Comparison of ENCODE assay signal across 16 cellular contexts in genomic region chr3:143612541-143612940, GRCh38.
A peak's percentile ranks its signal among the peaks of the same experiment; 100 is the strongest.
DNase-seq lines count a peak whose midpoint lies in the region; ATAC-seq, FAIRE-seq and TF ChIP-seq lines count a peak whose summit lies in the region.
"Had no signal": no experiment of that assay in that cellular context is flagged by ENCODE, and none has a peak within 500 bp of the region (broad histone marks: within the 10 kb centered on the region; RNA-seq: fewer than 3 reads in every experiment).

No MANE protein-coding gene starts in this region.

- no peak overlapping the region for H3K14ac ChIP-seq in trophoblast cell (ENCODE audit: low read length)

- no peak overlapping the region for H3K4ac ChIP-seq in trophoblast cell (ENCODE audit: low read depth, low read length)

- peak overlapping the region; percentile 41 for H2AFZ ChIP-seq in trophoblast cell (ENCODE audit: insufficient read depth, low read length, poor library complexity)
- H2AFZ ChIP-seq: GM23338 had no signal

- no peak overlapping the region for H2BK12ac ChIP-seq in trophoblast cell (ENCODE audit: low read length)

- H4K8ac ChIP-seq in trophoblast cell (ENCODE audit: low read depth, low read length), result no peak overlapping the region

- no peak overlapping the region for H3K23ac ChIP-seq in trophoblast cell (ENCODE audit: low read length)

- no peak for TF ChIP-seq POLR2A in uterus (IDR thresholded peaks at IDR 0.05)

- no peak overlapping the region for H3K9ac ChIP-seq in trophoblast cell (ENCODE audit: low read length)

- H3K4me3 ChIP-seq in RWPE2 (ENCODE audit: severe bottlenecking) (no peak overlapping the region), bronchial epithelial cell (ENCODE audit: low read depth, low read length) (no peak overlapping the region), trophoblast cell (ENCODE audit: low read depth, low read length) (no peak overlapping the region), uterus (no peak overlapping the region)
- H3K4me3 ChIP-seq: GM23338 had no signal

- DNase-seq in RWPE2 (ENCODE audit: low spot score) (no peak), bronchial epithelial cell (ENCODE audit: low read depth) (peak; percentile 42), trophoblast cell (peak; percentile 45 to 93), amniotic stem cell (lab: John Stamatoyannopoulos, UW) (no peak), uterus (no peak), NOMO-1 treated with DMSO at 0.1 percent for 48 hours (lab: John Stamatoyannopoulos, UW; ENCODE audit: unreplicated experiment) (no peak)
- DNase-seq: Caco-2; CD4-positive, alpha-beta T cell; HCEC 1CT had no signal

- no peaks in the 10 kb centered on the region for H3K36me3 ChIP-seq in RWPE2 (ENCODE audit: low read depth)
- no peaks in the 10 kb centered on the region for H3K36me3 ChIP-seq in bronchial epithelial cell (ENCODE audit: control insufficient read depth, insufficient read depth, low read length)
- H3K36me3 ChIP-seq in trophoblast cell (ENCODE audit: control insufficient read depth in 1 of 2, insufficient read depth in 2 of 2, low read length in 2 of 2), result no peaks in the 10 kb centered on the region
- no peaks in the 10 kb centered on the region for H3K36me3 ChIP-seq in uterus

- H3K27ac ChIP-seq in RWPE2 (ENCODE audit: poor library complexity, severe bottlenecking), result peak overlapping the region; percentile 27
- H3K27ac ChIP-seq in trophoblast cell (ENCODE audit: low read depth, low read length), result no peak overlapping the region
- no peak overlapping the region for H3K27ac ChIP-seq in uterus
- H3K27ac ChIP-seq: C4-2B, HL-60 had no signal

- no peak for ATAC-seq in RWPE2 (ENCODE audit: low read depth)
- ATAC-seq: GM23338 had no signal

- H4K91ac ChIP-seq in trophoblast cell (ENCODE audit: low read depth, low read length), result no peak overlapping the region

- TF ChIP-seq CTCF in RWPE2 (IDR thresholded peaks at IDR 0.05; ENCODE audit: poor library complexity, severe bottlenecking), result no peak
- TF ChIP-seq CTCF in bronchial epithelial cell (IDR thresholded peaks at IDR 0.05; ENCODE audit: insufficient read depth, low read length, severe bottlenecking), result no peak
- TF ChIP-seq CTCF in uterus (IDR thresholded peaks at IDR 0.05), result no peak

- H3K9me3 ChIP-seq in RWPE2 (ENCODE audit: severe bottlenecking) (no peaks in the 10 kb centered on the region), trophoblast cell (ENCODE audit: insufficient read depth, low read depth, low read length) (no peaks in the 10 kb centered on the region), uterus (no peaks in the 10 kb centered on the region)
- H3K9me3 ChIP-seq: Caco-2 had no signal

- no peak overlapping the region for H3K18ac ChIP-seq in trophoblast cell (ENCODE audit: low read length)

- no peak overlapping the region for H2BK120ac ChIP-seq in trophoblast cell (ENCODE audit: insufficient read depth, low read length, poor library complexity)

- no peaks in the 10 kb centered on the region for H3K79me1 ChIP-seq in trophoblast cell (ENCODE audit: low read length)

- no peak overlapping the region for H3K4me2 ChIP-seq in trophoblast cell (ENCODE audit: low read length)
- H3K4me2 ChIP-seq: GM23338 had no signal

- WGBS in trophoblast cell (ENCODE audit: extremely low coverage, insufficient coverage, insufficient read length), result no CpG with 5 or more reads among the region's 2 CpGs

- no peak overlapping the region for H2BK5ac ChIP-seq in trophoblast cell (ENCODE audit: low read depth, low read length, poor library complexity)

- no peak overlapping the region for H4K12ac ChIP-seq in trophoblast cell (ENCODE audit: low read depth, low read length)

- H2AK5ac ChIP-seq in trophoblast cell (ENCODE audit: low read length), result no peak overlapping the region

- no peaks in the 10 kb centered on the region for H3K27me3 ChIP-seq in RWPE2 (ENCODE audit: insufficient read depth, poor library complexity, severe bottlenecking)
- no peaks in the 10 kb centered on the region for H3K27me3 ChIP-seq in bronchial epithelial cell (ENCODE audit: control insufficient read depth, insufficient read depth, low read length)
- H3K27me3 ChIP-seq in trophoblast cell (ENCODE audit: insufficient read depth, low read length), result no peaks in the 10 kb centered on the region
- H3K27me3 ChIP-seq in uterus, result no peaks in the 10 kb centered on the region

- no peak for FAIRE-seq in bronchial epithelial cell (lab: Jason Lieb, UNC)
- FAIRE-seq: A204.1, D721Med, G401.6, H54 had no signal

- H3K79me2 ChIP-seq in trophoblast cell (ENCODE audit: control insufficient read depth, insufficient read depth, low read length, poor library complexity), result no peaks in the 10 kb centered on the region

- intact Hi-C loops in uterus (cut with DNase I; ENCODE audit: low total_unique reads), result no loop called here

- H3K4me1 ChIP-seq in RWPE2 (ENCODE audit: insufficient read depth, poor library complexity, severe bottlenecking), result peaks cover 33% of the 10 kb centered on the region
- H3K4me1 ChIP-seq in trophoblast cell (ENCODE audit: control insufficient read depth in 1 of 2, insufficient read depth in 2 of 2, low read length in 2 of 2), result no peaks in the 10 kb centered on the region
- H3K4me1 ChIP-seq in uterus, result no peaks in the 10 kb centered on the region
- H3K4me1 ChIP-seq: Caco-2 had no signal

Comparison
In these comparisons a context has a peak if more than half of its experiments do, and no peak if none do; other contexts are left out.
1. DNase-seq: peak in bronchial epithelial cell (single experiment) and trophoblast cell (2 of 2); none in RWPE2 (single experiment), amniotic stem cell (single experiment), uterus (0 of 2) and NOMO-1 treated with DMSO at 0.1 percent for 48 hours (single experiment).